Comparison of ENCODE assay signal across 17 cellular contexts in genomic region chr3:5799421-5799820, GRCh38.
"Had no signal": no experiment of that assay in that cellular context is flagged by ENCODE, and none has a peak within 500 bp of the region (broad histone marks: within the 10 kb centered on the region; RNA-seq: fewer than 3 reads in every experiment).

No MANE protein-coding gene starts in this region.

- H3K9me3 ChIP-seq: ascending aorta, colonic mucosa, gastroesophageal sphincter, pancreas, right atrium auricular region, thyroid gland, uterus had no signal

- H3K9ac ChIP-seq: neural progenitor cell had no signal

- DNase-seq: activated CD4-positive, alpha-beta T cell treated with anti-CD3 and anti-CD28 coated beads for 36 hours; activated naive CD4-positive, alpha-beta T cell treated with Interleukin-2 at 50 U/mL for 16 hours; activated naive CD8-positive, alpha-beta T cell treated with anti-CD3 and anti-CD28 coated beads, Interleukin-2, amount 50 U/mL, for 24 hours; caudate nucleus; colonic mucosa; effector CD8-positive, alpha-beta T cell; kidney glomerular epithelial cell; pancreas; thyroid gland; uterus; WERI-Rb-1 had no signal

- H3K4me2 ChIP-seq: neural progenitor cell had no signal

- H3K36me3 Mint-ChIP-seq: neural progenitor cell had no signal

- H3K4me1 Mint-ChIP-seq: activated CD4-positive, alpha-beta T cell treated with anti-CD3 and anti-CD28 coated beads for 36 hours; activated naive CD8-positive, alpha-beta T cell treated with anti-CD3 and anti-CD28 coated beads, Interleukin-2, amount 50 U/mL, for 24 hours; neural progenitor cell had no signal

- ATAC-seq: activated CD4-positive, alpha-beta T cell treated with anti-CD3 and anti-CD28 coated beads for 36 hours; activated naive CD8-positive, alpha-beta T cell treated with anti-CD3 and anti-CD28 coated beads, Interleukin-2, amount 50 U/mL, for 24 hours; gastroesophageal sphincter; pancreas had no signal

- H3K27ac Mint-ChIP-seq: activated CD4-positive, alpha-beta T cell treated with anti-CD3 and anti-CD28 coated beads for 36 hours; activated naive CD8-positive, alpha-beta T cell treated with anti-CD3 and anti-CD28 coated beads, Interleukin-2, amount 50 U/mL, for 24 hours; activated T-helper 1 cell treated with anti-CD3 and anti-CD28 coated beads, Interleukin-12 subunit alpha, Interleukin-12 subunit beta, Interleukin-2, Interleukin-4 antibody, amounts not matched to agents 30 ng/mL and 10 ng/mL and 1 ng/mL, durations not matched to agents 14 hours and 24 hours and 36 hours; neural progenitor cell had no signal

- H2AFZ ChIP-seq: neural progenitor cell had no signal

- H3K27ac ChIP-seq: ascending aorta, colonic mucosa, gastroesophageal sphincter, neural progenitor cell, pancreas, right atrium auricular region, skin epidermis, thyroid gland, uterus, WERI-Rb-1 had no signal

- H3K27me3 Mint-ChIP-seq: activated CD4-positive, alpha-beta T cell treated with anti-CD3 and anti-CD28 coated beads for 36 hours; activated naive CD8-positive, alpha-beta T cell treated with anti-CD3 and anti-CD28 coated beads, Interleukin-2, amount 50 U/mL, for 24 hours had no signal

- H3K36me3 ChIP-seq: ascending aorta, colonic mucosa, gastroesophageal sphincter, neural progenitor cell, pancreas, right atrium auricular region, thyroid gland, uterus, WERI-Rb-1 had no signal

- H3K9me3 Mint-ChIP-seq: activated naive CD8-positive, alpha-beta T cell treated with anti-CD3 and anti-CD28 coated beads, Interleukin-2, amount 50 U/mL, for 24 hours; activated T-helper 1 cell treated with anti-CD3 and anti-CD28 coated beads, Interleukin-12 subunit alpha, Interleukin-12 subunit beta, Interleukin-2, Interleukin-4 antibody, amounts not matched to agents 30 ng/mL and 10 ng/mL and 1 ng/mL, durations not matched to agents 14 hours and 24 hours and 36 hours had no signal

- H3K4me3 ChIP-seq: ascending aorta, colonic mucosa, gastroesophageal sphincter, neural progenitor cell, pancreas, right atrium auricular region, skin epidermis, thyroid gland, uterus had no signal

- H3K4me1 ChIP-seq: ascending aorta, colonic mucosa, gastroesophageal sphincter, neural progenitor cell, pancreas, right atrium auricular region, thyroid gland, uterus had no signal

- H3K27me3 ChIP-seq: ascending aorta, colonic mucosa, gastroesophageal sphincter, neural progenitor cell, pancreas, right atrium auricular region, thyroid gland, uterus had no signal

- H3K4me3 Mint-ChIP-seq: activated CD4-positive, alpha-beta T cell treated with anti-CD3 and anti-CD28 coated beads for 36 hours; activated naive CD8-positive, alpha-beta T cell treated with anti-CD3 and anti-CD28 coated beads, Interleukin-2, amount 50 U/mL, for 24 hours; activated T-helper 1 cell treated with anti-CD3 and anti-CD28 coated beads, Interleukin-12 subunit alpha, Interleukin-12 subunit beta, Interleukin-2, Interleukin-4 antibody, amounts not matched to agents 30 ng/mL and 10 ng/mL and 1 ng/mL, durations not matched to agents 14 hours and 24 hours and 36 hours; neural progenitor cell had no signal
